ENCODE assay signal across 30 cellular contexts in genomic region chr3:133841196-133841595, GRCh38.
"Had no signal": no experiment of that assay in that cellular context is flagged by ENCODE, and none has a peak within 500 bp of the region (broad histone marks: within the 10 kb centered on the region; RNA-seq: fewer than 3 reads in every experiment).

No MANE protein-coding gene starts in this region.

- DNase-seq: head of caudate nucleus; hippocampal formation; kidney glomerular epithelial cell; left cardiac atrium; left ventricle myocardium superior; lower lobe of right lung; mammary epithelial cell; mesenchymal stem cell; naive B cell; occipital lobe; ovary; small intestine; spleen; stimulated activated CD4-positive, alpha-beta T cell treated with anti-CD3 and anti-CD28 coated beads, Interleukin-4, amount 100 ng/mL, for 24 hours; stimulated activated naive CD4-positive, alpha-beta T cell; tibial artery had no signal

- H3K9me3 Mint-ChIP-seq: nephron; neural crest cell; stimulated activated effector memory CD8-positive, alpha-beta T cell treated with anti-CD3 and anti-CD28 coated beads, Interleukin-12 subunit alpha, Interleukin-12 subunit beta, amount 100 ng/mL, for 72 hours; stimulated activated naive CD8-positive, alpha-beta T cell treated with anti-CD3 and anti-CD28 coated beads, Interleukin-15, Interleukin-2, amounts not matched to agents 100 ng/mL and 50 ng/mL, for 24 hours; type B pancreatic cell had no signal

- H3K36me3 ChIP-seq: lower lobe of right lung, neutrophil, ovary, right atrium auricular region, right lobe of liver, suprapubic skin, thoracic aorta, vagina had no signal

- H3K36me3 Mint-ChIP-seq: mesothelial cell of epicardium, naive B cell, type B pancreatic cell had no signal

- H3K4me3 ChIP-seq: lower lobe of right lung, ovary, right atrium auricular region, right lobe of liver, spleen, suprapubic skin, thoracic aorta, tibial artery, vagina had no signal

- H3K27me3 Mint-ChIP-seq: stimulated activated naive CD8-positive, alpha-beta T cell treated with anti-CD3 and anti-CD28 coated beads, Interleukin-15, Interleukin-2, amounts not matched to agents 100 ng/mL and 50 ng/mL, for 24 hours; type B pancreatic cell had no signal

- H3K27ac Mint-ChIP-seq: mesothelial cell of epicardium; naive B cell; nephron; progenitor cell of endocrine pancreas; stimulated activated effector memory CD8-positive, alpha-beta T cell treated with anti-CD3 and anti-CD28 coated beads, Interleukin-12 subunit alpha, Interleukin-12 subunit beta, amount 100 ng/mL, for 72 hours; stimulated activated naive CD8-positive, alpha-beta T cell treated with anti-CD3 and anti-CD28 coated beads, Interleukin-15, Interleukin-2, amounts not matched to agents 100 ng/mL and 50 ng/mL, for 24 hours; type B pancreatic cell had no signal

- ATAC-seq: left cardiac atrium; left lobe of liver; left ventricle myocardium superior; lower lobe of right lung; right lobe of liver; stimulated activated effector memory CD8-positive, alpha-beta T cell treated with anti-CD3 and anti-CD28 coated beads, Interleukin-12 subunit alpha, Interleukin-12 subunit beta, amount 100 ng/mL, for 72 hours had no signal

- H3K27me3 ChIP-seq: neutrophil, ovary, right atrium auricular region, right lobe of liver, spleen, suprapubic skin, tibial artery, vagina had no signal

- H3K4me1 Mint-ChIP-seq: mesothelial cell of epicardium; naive B cell; nephron; neural crest cell; stimulated activated effector memory CD8-positive, alpha-beta T cell treated with anti-CD3 and anti-CD28 coated beads, Interleukin-12 subunit alpha, Interleukin-12 subunit beta, amount 100 ng/mL, for 72 hours had no signal

- H3K4me1 ChIP-seq: lower lobe of right lung, right lobe of liver, spleen, suprapubic skin, tibial artery, vagina had no signal

- H3K4me3 Mint-ChIP-seq: mesothelial cell of epicardium; naive B cell; nephron; neural crest cell; stimulated activated effector memory CD8-positive, alpha-beta T cell treated with anti-CD3 and anti-CD28 coated beads, Interleukin-12 subunit alpha, Interleukin-12 subunit beta, amount 100 ng/mL, for 72 hours; stimulated activated naive CD8-positive, alpha-beta T cell treated with anti-CD3 and anti-CD28 coated beads, Interleukin-15, Interleukin-2, amounts not matched to agents 100 ng/mL and 50 ng/mL, for 24 hours; type B pancreatic cell had no signal

- H3K27ac ChIP-seq: lower lobe of right lung, neutrophil, ovary, right atrium auricular region, right lobe of liver, spleen, suprapubic skin, thoracic aorta, tibial artery, vagina had no signal

- H3K9me3 ChIP-seq: lower lobe of right lung, neutrophil, ovary, right atrium auricular region, right lobe of liver, suprapubic skin, thoracic aorta, tibial artery, vagina had no signal
